ENCODE assay signal across 1 cellular context in the genomic region with DNA sequence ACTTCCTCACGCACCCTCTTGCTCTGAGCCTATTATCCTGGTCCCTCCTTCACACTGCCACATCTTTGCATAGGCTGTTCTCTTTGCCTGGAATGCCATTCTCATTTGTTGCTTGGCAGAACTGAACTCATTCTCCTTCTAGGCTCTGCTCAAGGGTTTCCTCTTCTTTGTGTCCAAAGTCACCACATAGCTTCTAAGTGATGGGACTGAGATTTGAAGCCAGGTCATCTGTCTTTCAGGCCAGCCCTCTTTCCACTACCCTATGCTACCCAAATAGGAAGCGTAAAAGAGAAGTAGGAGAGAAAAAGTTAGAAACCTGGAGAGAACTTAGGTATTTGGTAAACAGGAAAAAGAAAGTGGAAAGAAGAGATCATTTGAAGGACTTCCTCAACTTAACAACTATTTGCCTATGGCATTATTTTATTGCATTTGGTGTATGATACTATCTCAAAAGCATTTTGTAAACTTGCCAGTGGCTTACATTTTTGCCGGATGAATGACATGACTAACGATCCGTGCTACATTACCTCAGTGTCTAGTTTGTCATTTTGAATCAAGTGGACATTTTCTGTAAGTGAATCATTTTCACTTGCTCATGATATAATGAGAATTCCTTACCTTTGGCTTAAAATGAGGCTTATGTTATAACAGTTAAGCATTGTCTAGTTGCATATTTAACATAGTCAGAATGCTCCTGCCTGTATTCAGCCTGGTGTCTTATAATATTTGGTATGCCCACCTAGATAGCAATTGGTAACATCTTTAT.
TF ChIP-seq lines count a peak whose summit lies in the region.

No MANE protein-coding gene starts in this region.

TF ChIP-seq in WTC11, 78 proteins besides CTCF, POLR2A, EP300 and RAD21 (continued from another document):
- TF ChIP-seq, protein P1, sequence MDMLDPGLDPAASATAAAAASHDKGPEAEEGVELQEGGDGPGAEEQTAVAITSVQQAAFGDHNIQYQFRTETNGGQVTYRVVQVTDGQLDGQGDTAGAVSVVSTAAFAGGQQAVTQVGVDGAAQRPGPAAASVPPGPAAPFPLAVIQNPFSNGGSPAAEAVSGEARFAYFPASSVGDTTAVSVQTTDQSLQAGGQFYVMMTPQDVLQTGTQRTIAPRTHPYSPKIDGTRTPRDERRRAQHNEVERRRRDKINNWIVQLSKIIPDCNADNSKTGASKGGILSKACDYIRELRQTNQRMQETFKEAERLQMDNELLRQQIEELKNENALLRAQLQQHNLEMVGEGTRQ (CRISPR knock-in tag; IDR thresholded peaks at IDR 0.05): no peak
- TF ChIP-seq, protein P2, sequence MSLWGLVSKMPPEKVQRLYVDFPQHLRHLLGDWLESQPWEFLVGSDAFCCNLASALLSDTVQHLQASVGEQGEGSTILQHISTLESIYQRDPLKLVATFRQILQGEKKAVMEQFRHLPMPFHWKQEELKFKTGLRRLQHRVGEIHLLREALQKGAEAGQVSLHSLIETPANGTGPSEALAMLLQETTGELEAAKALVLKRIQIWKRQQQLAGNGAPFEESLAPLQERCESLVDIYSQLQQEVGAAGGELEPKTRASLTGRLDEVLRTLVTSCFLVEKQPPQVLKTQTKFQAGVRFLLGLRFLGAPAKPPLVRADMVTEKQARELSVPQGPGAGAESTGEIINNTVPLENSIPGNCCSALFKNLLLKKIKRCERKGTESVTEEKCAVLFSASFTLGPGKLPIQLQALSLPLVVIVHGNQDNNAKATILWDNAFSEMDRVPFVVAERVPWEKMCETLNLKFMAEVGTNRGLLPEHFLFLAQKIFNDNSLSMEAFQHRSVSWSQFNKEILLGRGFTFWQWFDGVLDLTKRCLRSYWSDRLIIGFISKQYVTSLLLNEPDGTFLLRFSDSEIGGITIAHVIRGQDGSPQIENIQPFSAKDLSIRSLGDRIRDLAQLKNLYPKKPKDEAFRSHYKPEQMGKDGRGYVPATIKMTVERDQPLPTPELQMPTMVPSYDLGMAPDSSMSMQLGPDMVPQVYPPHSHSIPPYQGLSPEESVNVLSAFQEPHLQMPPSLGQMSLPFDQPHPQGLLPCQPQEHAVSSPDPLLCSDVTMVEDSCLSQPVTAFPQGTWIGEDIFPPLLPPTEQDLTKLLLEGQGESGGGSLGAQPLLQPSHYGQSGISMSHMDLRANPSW (CRISPR knock-in tag; conservative IDR thresholded peaks at IDR 0.05; ENCODE audit: low read depth): no peak
- TF ChIP-seq, protein P3, sequence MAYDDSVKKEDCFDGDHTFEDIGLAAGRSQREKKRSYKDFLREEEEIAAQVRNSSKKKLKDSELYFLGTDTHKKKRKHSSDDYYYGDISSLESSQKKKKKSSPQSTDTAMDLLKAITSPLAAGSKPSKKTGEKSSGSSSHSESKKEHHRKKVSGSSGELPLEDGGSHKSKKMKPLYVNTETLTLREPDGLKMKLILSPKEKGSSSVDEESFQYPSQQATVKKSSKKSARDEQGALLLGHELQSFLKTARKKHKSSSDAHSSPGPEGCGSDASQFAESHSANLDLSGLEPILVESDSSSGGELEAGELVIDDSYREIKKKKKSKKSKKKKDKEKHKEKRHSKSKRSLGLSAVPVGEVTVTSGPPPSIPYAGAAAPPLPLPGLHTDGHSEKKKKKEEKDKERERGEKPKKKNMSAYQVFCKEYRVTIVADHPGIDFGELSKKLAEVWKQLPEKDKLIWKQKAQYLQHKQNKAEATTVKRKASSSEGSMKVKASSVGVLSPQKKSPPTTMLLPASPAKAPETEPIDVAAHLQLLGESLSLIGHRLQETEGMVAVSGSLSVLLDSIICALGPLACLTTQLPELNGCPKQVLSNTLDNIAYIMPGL (CRISPR knock-in tag; IDR thresholded peaks at IDR 0.05): no peak
